Comparison of ENCODE assay signal across 13 cellular contexts in genomic region chr2:122203523-122203922, GRCh38.
DNase-seq lines count a peak whose midpoint lies in the region; ATAC-seq, FAIRE-seq and TF ChIP-seq lines count a peak whose summit lies in the region.
"Had no signal": no experiment of that assay in that cellular context is flagged by ENCODE, and none has a peak within 500 bp of the region (broad histone marks: within the 10 kb centered on the region; RNA-seq: fewer than 3 reads in every experiment).

No MANE protein-coding gene starts in this region.

- H3K4me3 ChIP-seq in aorta (ENCODE audit: low read length in 2 of 2): no peak overlapping the region
- H3K4me3 ChIP-seq: A549, adrenal gland, gastrocnemius medialis had no signal

- H3K27ac ChIP-seq in aorta (ENCODE audit: low read depth in 1 of 2, low read length in 2 of 2): no peak overlapping the region
- H3K27ac ChIP-seq: A549, adrenal gland, gastrocnemius medialis had no signal

- 5 to 7% methylated on average over 4 of the region's 4 CpGs for WGBS in aorta, 2 donors

- H3K9me3 ChIP-seq in aorta (ENCODE audit: control insufficient read depth, low read length): peaks cover 2% of the 10 kb centered on the region
- H3K9me3 ChIP-seq: A549, adrenal gland, gastrocnemius medialis had no signal

- H3K36me3 ChIP-seq in aorta (ENCODE audit: control insufficient read depth in 1 of 2, insufficient read depth in 2 of 2, low read length in 1 of 2): no peaks in the 10 kb centered on the region
- H3K36me3 ChIP-seq: adrenal gland, gastrocnemius medialis had no signal

- H3K4me1 ChIP-seq in aorta (ENCODE audit: control insufficient read depth in 1 of 2, insufficient read depth in 2 of 2, low read length in 2 of 2): no peaks in the 10 kb centered on the region
- H3K4me1 ChIP-seq: A549, adrenal gland, gastrocnemius medialis had no signal

- no peak for TF ChIP-seq POLR2A in erythroblast (IDR thresholded peaks at IDR 0.05; ENCODE audit: low read length)

- no peak for ATAC-seq in aorta (ENCODE audit: low FRiP score)
- ATAC-seq: A549, gastrocnemius medialis had no signal

- DNase-seq in NCI-H345 (lab: John Stamatoyannopoulos, UW): peak; percentile 23
- DNase-seq in NCI-H345 treated with DMSO at 0.1 percent for 48 hours (lab: John Stamatoyannopoulos, UW; ENCODE audit: unreplicated experiment): no peak
- no peak for DNase-seq in RCC 7860 (ENCODE audit: low spot score)
- DNase-seq in fibroblast of the conjunctiva (ENCODE audit: low read depth): peak; percentile 71
- peak; percentile 72 for DNase-seq in stromal cell of bone marrow (ENCODE audit: low read depth)
- no peak for DNase-seq in erythroblast (lab: John Stamatoyannopoulos, UW)
- DNase-seq in aorta: no peak
- no peak for DNase-seq in HuH-7.5 (ENCODE audit: low spot score)
- DNase-seq: activated CD4-positive, alpha-beta T cell treated with anti-CD3 and anti-CD28 coated beads, Interleukin-2, amount 10 ng/mL, durations not matched to agents 7 days and 5 days; adrenal gland; gastrocnemius medialis; RPMI8226 had no signal

- intact Hi-C loops in aorta (cut with DNase I): no loop called here

- FAIRE-seq in RCC 7860 (lab: Jason Lieb, UNC): peak; percentile 82
- FAIRE-seq: A549 had no signal

- no peaks in the 10 kb centered on the region for H3K27me3 ChIP-seq in aorta (ENCODE audit: control insufficient read depth in 1 of 2, insufficient read depth in 2 of 2, low read length in 1 of 2)
- H3K27me3 ChIP-seq: adrenal gland, gastrocnemius medialis had no signal

Comparison
In these comparisons a context has a peak if more than half of its experiments do, and no peak if none do; other contexts are left out.
1. DNase-seq: peak in NCI-H345 (single experiment), fibroblast of the conjunctiva (single experiment) and stromal cell of bone marrow (single experiment); none in NCI-H345 treated with DMSO at 0.1 percent for 48 hours (single experiment), RCC 7860 (single experiment), erythroblast (0 of 2), aorta (0 of 2) and HuH-7.5 (single experiment).